Comparison of ENCODE assay signal across 8 cellular contexts in genomic region chr2:235665656-235666239, GRCh38.
DNase-seq lines count a peak whose midpoint lies in the region; ATAC-seq and TF ChIP-seq lines count a peak whose summit lies in the region.

No MANE protein-coding gene starts in this region.

- DNase-seq in GM23338 (ENCODE audit: low spot score) = peak; percentile 35
- peak; percentile 38 for DNase-seq in SK-N-DZ (ENCODE audit: low spot score)
- DNase-seq in glutamatergic neuron = no peak
- DNase-seq in central memory CD4-positive, alpha-beta T cell = no peak

- H3K27ac Mint-ChIP-seq in GM23338 = no peak overlapping the region
- peak overlapping the region; percentile 96 for H3K27ac Mint-ChIP-seq in glutamatergic neuron (ENCODE audit: unreplicated experiment)

- peak overlapping the region; percentile 43 for H3K4me3 ChIP-seq in GM23338
- H3K4me3 ChIP-seq in skeletal muscle satellite cell (ENCODE audit: low read length) = peak overlapping the region; percentile 32

- H3K9ac ChIP-seq in skeletal muscle satellite cell (ENCODE audit: low read depth, low read length) = no peak overlapping the region

- no peak overlapping the region for H2AFZ ChIP-seq in GM23338

- peak overlapping the region; percentile 74 for H3K4me2 ChIP-seq in GM23338
- peak overlapping the region; percentile 75 for H3K4me2 ChIP-seq in skeletal muscle satellite cell (ENCODE audit: low read length)

- H3K27me3 Mint-ChIP-seq in GM23338 (ENCODE audit: insufficient read depth, low read depth, poor library complexity) = no peaks in the 10 kb centered on the region
- H3K27me3 Mint-ChIP-seq in glutamatergic neuron (ENCODE audit: unreplicated experiment) = peaks cover 8% of the 10 kb centered on the region

- no peaks in the 10 kb centered on the region for H3K9me2 ChIP-seq in GM23338 (ENCODE audit: insufficient read depth)

- no peaks in the 10 kb centered on the region for H3F3A ChIP-seq in GM23338 (replicated peaks; ENCODE audit: low read depth)

- H3K27me3 ChIP-seq in GM23338 (ENCODE audit: insufficient read depth) = 0 out of 2 replicates have a peak, but pooled peaks cover 9% of the 10 kb centered on the region
- H3K27me3 ChIP-seq in skeletal muscle satellite cell (ENCODE audit: control insufficient read depth, insufficient read depth, low read length) = no peaks in the 10 kb centered on the region

- peak overlapping the region; percentile 61 for H3K4me3 Mint-ChIP-seq in GM23338
- H3K4me3 Mint-ChIP-seq in glutamatergic neuron (ENCODE audit: unreplicated experiment) = peak overlapping the region; percentile 87

- peaks cover 3% of the 10 kb centered on the region; the same call in 1 of the 2 replicates for H4K20me1 ChIP-seq in GM23338 (replicated peaks; ENCODE audit: insufficient read depth)

- H3K9me3 ChIP-seq in skeletal muscle satellite cell (replicated peaks; ENCODE audit: low read length) = no peaks in the 10 kb centered on the region

- no peaks in the 10 kb centered on the region for H3K36me3 Mint-ChIP-seq in GM23338 (ENCODE audit: low read depth)
- H3K36me3 Mint-ChIP-seq in glutamatergic neuron (ENCODE audit: unreplicated experiment) = no peaks in the 10 kb centered on the region

- H3K9me3 Mint-ChIP-seq in GM23338 = no peaks in the 10 kb centered on the region
- peaks cover 19% of the 10 kb centered on the region for H3K9me3 Mint-ChIP-seq in glutamatergic neuron (ENCODE audit: unreplicated experiment)

- peaks cover 61% of the 10 kb centered on the region for H3K79me2 ChIP-seq in GM23338 (replicated peaks; ENCODE audit: insufficient read depth)

- no peaks in the 10 kb centered on the region for H3K36me3 ChIP-seq in GM23338 (ENCODE audit: insufficient read depth)
- H3K36me3 ChIP-seq in skeletal muscle satellite cell (ENCODE audit: insufficient read depth, low read length) = no peaks in the 10 kb centered on the region

- ATAC-seq in GM23338 (no peak), GM21367 (IDR thresholded peaks at IDR 0.05; ENCODE audit: unreplicated experiment) (no peak), GM21423 (IDR thresholded peaks at IDR 0.05; ENCODE audit: unreplicated experiment) (no peak), GM19023 (IDR thresholded peaks at IDR 0.05; ENCODE audit: unreplicated experiment) (no peak)

- peaks cover 64% of the 10 kb centered on the region for H3K4me1 ChIP-seq in GM23338 (ENCODE audit: insufficient read depth)
- H3K4me1 ChIP-seq in skeletal muscle satellite cell (ENCODE audit: control insufficient read depth, insufficient read depth, low read length) = peaks cover 19% of the 10 kb centered on the region

- H3K4me1 Mint-ChIP-seq in GM23338 (peaks cover 64% of the 10 kb centered on the region), glutamatergic neuron (ENCODE audit: low read depth, unreplicated experiment) (peaks cover 54% of the 10 kb centered on the region)

- H3K27ac ChIP-seq in GM23338 (ENCODE audit: low read depth) = no peak overlapping the region

- TF ChIP-seq CTCF in GM23338 (conservative IDR thresholded peaks at IDR 0.05; ENCODE audit: low read depth in 2 of 2) = no peak
- TF ChIP-seq CTCF in glutamatergic neuron (IDR thresholded peaks at IDR 0.05; ENCODE audit: partially characterized antibody, unreplicated experiment) = no peak

TF ChIP-seq in GM23338, 12 proteins besides CTCF, POLR2A, EP300 and RAD21:
- TF ChIP-seq ETS1 (IDR thresholded peaks at IDR 0.05) (no peak), STAT1 (IDR thresholded peaks at IDR 0.05; ENCODE audit: unreplicated experiment) (no peak), EZH2 (IDR thresholded peaks at IDR 0.05; ENCODE audit: low read depth, unreplicated experiment) (no peak), ZNF331 (CRISPR knock-in tag; IDR thresholded peaks at IDR 0.05; ENCODE audit: low read depth) (no peak), ZNF462 (CRISPR knock-in tag; IDR thresholded peaks at IDR 0.05) (no peak), JUNB (IDR thresholded peaks at IDR 0.05; ENCODE audit: unreplicated experiment) (no peak), POLR2AphosphoS5 (IDR thresholded peaks at IDR 0.05; ENCODE audit: low read depth) (no peak), ZNF114 (CRISPR knock-in tag; IDR thresholded peaks at IDR 0.05) (no peak), CREB1 (CRISPR knock-in tag; IDR thresholded peaks at IDR 0.05; ENCODE audit: low read depth) (no peak), EZH2phosphoT487 (IDR thresholded peaks at IDR 0.05; ENCODE audit: unreplicated experiment) (no peak)

Comparison
In these comparisons a context has a peak if more than half of its experiments do, and no peak if none do; other contexts are left out.
1. DNase-seq: peak in GM23338 (single experiment) and SK-N-DZ (single experiment); none in glutamatergic neuron (single experiment) and central memory CD4-positive, alpha-beta T cell (single experiment).